In genomic region chr13:111286162-111286561, GRCh38 we compare ENCODE assay signal across 19 cellular contexts. TPM values are rescaled to one million over a fixed set of nuclear protein-coding genes. Genes with fewer than 3 reads are reported as not detected.
"Had no signal": no experiment of that assay in that cellular context is flagged by ENCODE, and none has a peak within 500 bp of the region (broad histone marks: within the 10 kb centered on the region; RNA-seq: fewer than 3 reads in every experiment).

No MANE protein-coding gene starts in this region.

- ATAC-seq: heart right ventricle had no signal

- H3K4me3 Mint-ChIP-seq: activated naive CD4-positive, alpha-beta T cell treated with anti-CD3 and anti-CD28 coated beads, Interleukin-2, amount 10 ng/mL, durations not matched to agents 7 days and 5 days; T-helper 1 cell treated with Interleukin-12 subunit alpha and Interleukin-12 subunit beta and Interleukin-4 antibody, amounts not matched to agents 30 μg/mL and 1 μg/mL, for 36 hours had no signal

- H3K4me1 ChIP-seq: breast epithelium, parathyroid adenoma had no signal

- H3K27me3 Mint-ChIP-seq: activated naive CD4-positive, alpha-beta T cell treated with anti-CD3 and anti-CD28 coated beads, Interleukin-2, amount 10 ng/mL, durations not matched to agents 7 days and 5 days had no signal

- H3K36me3 ChIP-seq: breast epithelium had no signal

- H2AFZ ChIP-seq: parathyroid adenoma had no signal

- H3K9ac ChIP-seq: parathyroid adenoma had no signal

- H3K27me3 ChIP-seq: breast epithelium, esophagus squamous epithelium, heart right ventricle, stomach had no signal

- H3K4me1 Mint-ChIP-seq: activated naive CD4-positive, alpha-beta T cell treated with anti-CD3 and anti-CD28 coated beads, Interleukin-2, amount 10 ng/mL, durations not matched to agents 7 days and 5 days had no signal

- H3K79me2 ChIP-seq: parathyroid adenoma had no signal

- H3K9me3 ChIP-seq: breast epithelium, esophagus squamous epithelium, heart right ventricle, stomach, thoracic aorta had no signal

- H3K27ac ChIP-seq: breast epithelium, heart right ventricle, parathyroid adenoma, skin epidermis, stomach had no signal

- H3K27ac Mint-ChIP-seq: activated T-helper 2 cell treated with anti-CD3 and anti-CD28 coated beads, Interferon-gamma antibody, Interleukin-2, Interleukin-4, amounts not matched to agents 10 μg/mL and 5 μg/mL and 100 μg/mL, durations not matched to agents 14 hours and 24 hours and 36 hours; T-helper 1 cell treated with Interleukin-12 subunit alpha and Interleukin-12 subunit beta and Interleukin-4 antibody, amounts not matched to agents 30 μg/mL and 1 μg/mL, for 36 hours had no signal

- H3K9me3 Mint-ChIP-seq: activated naive CD4-positive, alpha-beta T cell treated with anti-CD3 and anti-CD28 coated beads, Interleukin-2, amount 10 ng/mL, durations not matched to agents 7 days and 5 days; activated T-helper 2 cell treated with anti-CD3 and anti-CD28 coated beads, Interferon-gamma antibody, Interleukin-2, Interleukin-4, amounts not matched to agents 10 μg/mL and 5 μg/mL and 100 μg/mL, durations not matched to agents 14 hours and 24 hours and 36 hours; T-helper 1 cell treated with Interleukin-12 subunit alpha and Interleukin-12 subunit beta and Interleukin-4 antibody, amounts not matched to agents 30 μg/mL and 1 μg/mL, for 36 hours had no signal

- DNase-seq: activated CD4-positive, alpha-beta T cell treated with anti-CD3 and anti-CD28 coated beads, Interleukin-2, amount 50 U/mL, for 1 hour; activated CD4-positive, CD25-positive, alpha-beta regulatory T cell; activated naive CD4-positive, alpha-beta T cell treated with anti-CD3 and anti-CD28 coated beads, Interleukin-2, amount 10 ng/mL, durations not matched to agents 7 days and 5 days; activated T-cell treated with anti-CD3 and anti-CD28 coated beads for 4 hours; esophagus squamous epithelium; heart right ventricle; kidney; stimulated activated CD4-positive, alpha-beta T cell treated with anti-CD3 and anti-CD28 coated beads, Interleukin-4, amount 100 ng/mL, for 4 hours; stomach had no signal

- H3K4me3 ChIP-seq: breast epithelium, esophagus squamous epithelium, heart right ventricle, skin epidermis, stomach, thoracic aorta had no signal

RNA-seq across cellular contexts. Expression of gene TEX29, which starts 34.3 kb away (rescaled TPM):
- total RNA-seq: activated CD8-positive, alpha-beta memory T cell treated with anti-CD3 and anti-CD28 coated beads for 36 hours; esophagus squamous epithelium; frontal cortex; kidney; renal cortical epithelial cell; stomach; thoracic aorta had no signal
- polyA plus RNA-seq: liver had no signal
